ENCODE assay signal across 26 cellular contexts in genomic region chr1:238324465-238324864, GRCh38.
"Had no signal": no experiment of that assay in that cellular context is flagged by ENCODE, and none has a peak within 500 bp of the region (broad histone marks: within the 10 kb centered on the region; RNA-seq: fewer than 3 reads in every experiment).

No MANE protein-coding gene starts in this region.

- H3K36me3 Mint-ChIP-seq: mesothelial cell of epicardium; naive thymus-derived CD4-positive, alpha-beta T cell; stimulated activated naive B cell treated with anti-CD40 and anti-IgM and Interleukin-4, amounts not matched to agents 10 μg/mL and 1 μg/mL and 100 μg/mL, for 72 hours had no signal

- H3K4me1 ChIP-seq: left lung, lower lobe of right lung, right atrium auricular region, stomach, testis, thyroid gland, transverse colon, upper lobe of left lung, vagina had no signal

- H3K27ac Mint-ChIP-seq: mesothelial cell of epicardium; naive thymus-derived CD4-positive, alpha-beta T cell; natural killer cell treated with Interleukin-12 subunit alpha and Interleukin-12 subunit beta and Interleukin-15 and Interleukin-18, amount 100 ng/mL, for 72 hours; progenitor cell of endocrine pancreas; stimulated activated naive B cell treated with anti-CD40 and anti-IgM and Interleukin-4, amounts not matched to agents 10 μg/mL and 1 μg/mL and 100 μg/mL, for 72 hours had no signal

- FAIRE-seq: keratinocyte had no signal

- DNase-seq: hippocampal formation; left cardiac atrium; left lung; lower lobe of right lung; mesendoderm; naive thymus-derived CD4-positive, alpha-beta T cell; nucleus accumbens; ovary; right lobe of liver; stimulated activated CD4-positive, alpha-beta T cell treated with anti-CD3 and anti-CD28 coated beads, Interleukin-12 subunit alpha, Interleukin-12 subunit beta, amount 100 ng/mL, for 4 hours; stimulated activated CD4-positive, alpha-beta T cell treated with anti-CD3 and anti-CD28 coated beads, Interleukin-15, amount 100 ng/mL, for 24 hours; stimulated activated CD4-positive, alpha-beta T cell treated with anti-CD3 and anti-CD28 coated beads, Interleukin-2, amount 100 ng/mL, for 24 hours; stimulated activated CD4-positive, alpha-beta T cell treated with anti-CD3 and anti-CD28 coated beads, Interleukin-4, amount 100 ng/mL, for 1 hour; stimulated activated naive B cell treated with anti-CD40 and anti-IgM and Interleukin-4, amounts not matched to agents 10 μg/mL and 1 μg/mL and 100 μg/mL, for 72 hours; stimulated activated naive CD8-positive, alpha-beta T cell treated with anti-CD3 and anti-CD28 coated beads, Interleukin-15, Interleukin-2, amounts not matched to agents 100 U/mL and 50 U/mL, for 24 hours; stomach; testis; thyroid gland; transverse colon; upper lobe of left lung had no signal

- H3K27me3 ChIP-seq: left lung, ovary, right atrium auricular region, right lobe of liver, stomach, testis, thyroid gland, transverse colon, upper lobe of left lung, vagina had no signal

- H3K27me3 Mint-ChIP-seq: naive thymus-derived CD4-positive, alpha-beta T cell; natural killer cell treated with Interleukin-12 subunit alpha and Interleukin-12 subunit beta and Interleukin-15 and Interleukin-18, amount 100 ng/mL, for 72 hours; progenitor cell of endocrine pancreas; stimulated activated naive B cell treated with anti-CD40 and anti-IgM and Interleukin-4, amounts not matched to agents 10 μg/mL and 1 μg/mL and 100 μg/mL, for 72 hours had no signal

- H3K4me3 ChIP-seq: left lung, lower lobe of right lung, ovary, right atrium auricular region, right lobe of liver, stomach, testis, thyroid gland, transverse colon, upper lobe of left lung, vagina had no signal

- H3K36me3 ChIP-seq: left lung, lower lobe of right lung, ovary, right atrium auricular region, right lobe of liver, stomach, thyroid gland, transverse colon, upper lobe of left lung, vagina had no signal

- H3K4me1 Mint-ChIP-seq: mesothelial cell of epicardium; naive thymus-derived CD4-positive, alpha-beta T cell; stimulated activated naive B cell treated with anti-CD40 and anti-IgM and Interleukin-4, amounts not matched to agents 10 μg/mL and 1 μg/mL and 100 μg/mL, for 72 hours had no signal

- H3K27ac ChIP-seq: left lung, lower lobe of right lung, ovary, right atrium auricular region, right lobe of liver, stomach, testis, thyroid gland, transverse colon, upper lobe of left lung, vagina had no signal

- ATAC-seq: left cardiac atrium; lower lobe of right lung; naive thymus-derived CD4-positive, alpha-beta T cell; natural killer cell treated with Interleukin-12 subunit alpha and Interleukin-12 subunit beta and Interleukin-15 and Interleukin-18, amount 100 ng/mL, for 72 hours; stimulated activated naive B cell treated with anti-CD40 and anti-IgM and Interleukin-4, amounts not matched to agents 10 μg/mL and 1 μg/mL and 100 μg/mL, for 72 hours; stimulated activated naive CD8-positive, alpha-beta T cell treated with anti-CD3 and anti-CD28 coated beads, Interleukin-15, Interleukin-2, amounts not matched to agents 100 U/mL and 50 U/mL, for 24 hours had no signal

- H3K9me3 ChIP-seq: left lung, lower lobe of right lung, ovary, right atrium auricular region, right lobe of liver, testis, thyroid gland, transverse colon, upper lobe of left lung, vagina had no signal

- H3K4me3 Mint-ChIP-seq: mesothelial cell of epicardium; naive thymus-derived CD4-positive, alpha-beta T cell; natural killer cell treated with Interleukin-12 subunit alpha and Interleukin-12 subunit beta and Interleukin-15 and Interleukin-18, amount 100 ng/mL, for 72 hours; stimulated activated naive B cell treated with anti-CD40 and anti-IgM and Interleukin-4, amounts not matched to agents 10 μg/mL and 1 μg/mL and 100 μg/mL, for 72 hours had no signal
